Comparison of ENCODE assay signal across 10 cellular contexts in the genomic region with DNA sequence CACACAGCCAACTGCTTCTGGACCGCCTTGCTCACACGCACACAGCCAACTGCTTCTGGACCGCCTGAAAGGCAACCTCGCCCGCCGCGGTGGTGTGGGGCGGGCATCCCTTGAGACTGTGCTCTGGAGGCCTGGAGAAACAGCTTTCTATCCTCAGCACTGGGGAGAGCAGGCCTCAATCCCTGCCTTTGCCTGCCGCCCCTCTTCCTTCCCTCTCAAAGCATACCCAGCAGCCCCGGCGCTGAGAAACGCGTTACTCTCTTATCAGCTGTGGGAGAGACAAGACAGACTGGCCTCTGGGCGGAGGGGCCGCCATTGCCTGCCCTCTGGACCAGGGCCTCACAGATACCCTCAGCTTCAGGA. TPM values are rescaled to one million over a fixed set of nuclear protein-coding genes. Genes with fewer than 3 reads are reported as not detected.
DNase-seq lines count a peak whose midpoint lies in the region; ATAC-seq and TF ChIP-seq lines count a peak whose summit lies in the region.
"Had no signal": no experiment of that assay in that cellular context is flagged by ENCODE, and none has a peak within 500 bp of the region (broad histone marks: within the 10 kb centered on the region; RNA-seq: fewer than 3 reads in every experiment).

No MANE protein-coding gene starts in this region.

- H3K4me3 ChIP-seq in AG04450 (ENCODE audit: low read depth, low read length) (peak overlapping the region; percentile 74; the same call in 1 of the 2 replicates), Karpas-422 (ENCODE audit: low read length) (peak overlapping the region; percentile 78; the same call in 1 of the 2 replicates), coronary artery (peak overlapping the region; percentile 74)

- peaks cover 39% of the 10 kb centered on the region for H3K4me1 Mint-ChIP-seq in nephron

- peak overlapping the region; percentile 60; the same call in 1 of the 2 replicates for H2AFZ ChIP-seq in Karpas-422 (ENCODE audit: low read length)

- no peaks in the 10 kb centered on the region for H3K27me3 Mint-ChIP-seq in nephron (ENCODE audit: low read depth)

- H3K4me1 ChIP-seq in Karpas-422 (ENCODE audit: low read length): peaks cover 31% of the 10 kb centered on the region

- no peak overlapping the region for H3K27ac ChIP-seq in AG04450 (ENCODE audit: low read depth, low read length)
- H3K27ac ChIP-seq in Karpas-422 (ENCODE audit: low read length): no peak overlapping the region
- no peak overlapping the region for H3K27ac ChIP-seq in coronary artery

- peak overlapping the region; percentile 90 to 96 (median 92) for H3K4me3 Mint-ChIP-seq in nephron

- TF ChIP-seq CTCF in AG04450 (IDR thresholded peaks at IDR 0.05; ENCODE audit: low read depth, low read length): no peak
- no peak for TF ChIP-seq CTCF in coronary artery (IDR thresholded peaks at IDR 0.05)
- TF ChIP-seq CTCF in nephron (IDR thresholded peaks at IDR 0.05; ENCODE audit: unreplicated experiment in 3 of 3): no peak

- CTCF ChIA-PET in AG04450 (lab: Charles Lee): interaction anchor here (0.5 to 2.7 kb wide), 5 partner anchors 11 to 17 kb away, joined by 4 to 23 read pairs (median 4); no protein-coding TSS in a partner anchor

- H3K27me3 ChIP-seq in AG04450 (ENCODE audit: control insufficient read depth, insufficient read depth, low read length) (peaks cover 4% of the 10 kb centered on the region), Karpas-422 (ENCODE audit: low read length) (no peaks in the 10 kb centered on the region)

- H3K36me3 ChIP-seq in Karpas-422 (ENCODE audit: insufficient read depth, low read length): no peaks in the 10 kb centered on the region

- peak overlapping the region; percentile 73 for H3K4me2 ChIP-seq in Karpas-422 (ENCODE audit: low read depth, low read length, poor library complexity, severe bottlenecking)

- H3K9me2 ChIP-seq in Karpas-422 (replicated peaks; ENCODE audit: insufficient read depth, low read length): no peaks in the 10 kb centered on the region

- no peak for ATAC-seq in GM18909 (IDR thresholded peaks at IDR 0.05; ENCODE audit: poor library complexity, unreplicated experiment)

- DNase-seq in AG04450 (ENCODE audit: low read depth, low spot score): no peak
- DNase-seq in Karpas-422: peak; percentile 39
- DNase-seq in coronary artery (ENCODE audit: low spot score): no peak
- DNase-seq in NCI-H1048 (lab: John Stamatoyannopoulos, UW): no peak
- no peak for DNase-seq in NCI-H146 (lab: John Stamatoyannopoulos, UW)
- no peak for DNase-seq in HCEC 1CT

- H4K20me1 ChIP-seq in Karpas-422 (ENCODE audit: insufficient read depth, low read depth, low read length): peaks cover 22% of the 10 kb centered on the region; the same call in 1 of the 2 replicates

- peaks cover 29% of the 10 kb centered on the region for H3K79me2 ChIP-seq in Karpas-422 (ENCODE audit: low read length)

- POLR2A ChIA-PET in AG04450 (lab: Yijun Ruan, JAX): no interaction called here

- H3K27ac Mint-ChIP-seq in nephron: peak overlapping the region; percentile 54 to 84 (median 76)

- H3K9ac ChIP-seq in Karpas-422 (ENCODE audit: low read length): no peak overlapping the region

- no peaks in the 10 kb centered on the region for H3K36me3 Mint-ChIP-seq in nephron (ENCODE audit: low read depth)

- H3K9me3 Mint-ChIP-seq in nephron: no peaks in the 10 kb centered on the region

- peaks cover 10% of the 10 kb centered on the region for H3K9me3 ChIP-seq in AG04450 (ENCODE audit: control insufficient read depth, insufficient read depth, low read length)
- H3K9me3 ChIP-seq in Karpas-422 (ENCODE audit: low read length): no peaks in the 10 kb centered on the region

RNA-seq across cellular contexts. Expression of gene LIPE, which starts 2.9 kb away (rescaled TPM):
- 1.5 and 2.0 TPM in 2 replicates for polyA plus RNA-seq in AG04450 (2011; rRNA removed)
- polyA minus RNA-seq in AG04450 (2011; rRNA and poly(A)+ RNA removed): 1.4 and 3.7 TPM in 2 replicates
- total RNA-seq in Karpas-422 (2014; rRNA removed; shearing (Covaris generic); ENCODE audit: low replicate concordance): 16.3 and 50.6 TPM in 2 replicates

RNA-seq across cellular contexts. Expression of gene CXCL17, which starts 18.4 kb away (rescaled TPM):
- not detected in 2 replicates for polyA plus RNA-seq in AG04450 (2011; rRNA removed)
- not detected in 2 replicates for polyA minus RNA-seq in AG04450 (2011; rRNA and poly(A)+ RNA removed)
- total RNA-seq in Karpas-422 (2014; rRNA removed; shearing (Covaris generic); ENCODE audit: low replicate concordance): not detected in 2 replicates
- total RNA-seq: lung microvascular endothelial cell, RPMI7951 had no signal

RNA-seq across cellular contexts. Expression of gene CNFN, which starts 34.2 kb away (rescaled TPM):
- 0.20 TPM in 1 of 2 replicates, not detected in the other for polyA plus RNA-seq in AG04450 (2011; rRNA removed)
- polyA minus RNA-seq in AG04450 (2011; rRNA and poly(A)+ RNA removed): not detected in 2 replicates
- total RNA-seq in Karpas-422 (2014; rRNA removed; shearing (Covaris generic); ENCODE audit: low replicate concordance): not detected in 2 replicates
- total RNA-seq: lung microvascular endothelial cell had no signal
